ENCODE assay signal across 29 cellular contexts in genomic region chr9:11469745-11470144, GRCh38.
"Had no signal": no experiment of that assay in that cellular context is flagged by ENCODE, and none has a peak within 500 bp of the region (broad histone marks: within the 10 kb centered on the region; RNA-seq: fewer than 3 reads in every experiment).

No MANE protein-coding gene starts in this region.

- H3K4me3 Mint-ChIP-seq: dendritic cell treated with granulocyte-macrophage colony-stimulating factor and Interleukin-4, amounts not matched to agents 40 ng/mL and 50 ng/mL, for 4 days; effector memory CD8-positive, alpha-beta T cell had no signal

- H3K9me3 ChIP-seq: colonic mucosa, esophagus squamous epithelium, gastrocnemius medialis, gastroesophageal sphincter had no signal

- FAIRE-seq: colon, endometrium, endothelial cell of umbilical vein, frontal cortex had no signal

- H3K27ac ChIP-seq: colonic mucosa, coronary artery, dorsolateral prefrontal cortex, epithelial cell of prostate, esophagus muscularis mucosa, esophagus squamous epithelium, foreskin keratinocyte, gastrocnemius medialis, gastroesophageal sphincter, heart left ventricle, heart right ventricle, hepatocyte had no signal

- H3K4me1 ChIP-seq: colonic mucosa, esophagus muscularis mucosa, esophagus squamous epithelium, foreskin keratinocyte, gastrocnemius medialis, gastroesophageal sphincter, heart left ventricle, heart right ventricle had no signal

- H3K4me3 ChIP-seq: colonic mucosa, coronary artery, dorsolateral prefrontal cortex, esophagus muscularis mucosa, esophagus squamous epithelium, gastrocnemius medialis, gastroesophageal sphincter, heart left ventricle, heart right ventricle, hepatocyte had no signal

- H3K36me3 ChIP-seq: colonic mucosa, esophagus muscularis mucosa, esophagus squamous epithelium, gastrocnemius medialis, gastroesophageal sphincter, heart left ventricle, heart right ventricle had no signal

- H2AFZ ChIP-seq: hepatocyte had no signal

- ATAC-seq: effector memory CD8-positive, alpha-beta T cell; esophagus mucosa; foreskin keratinocyte; gastrocnemius medialis; gastroesophageal sphincter; heart left ventricle; heart right ventricle had no signal

- H3K27ac Mint-ChIP-seq: dendritic cell treated with granulocyte-macrophage colony-stimulating factor and Interleukin-4, amounts not matched to agents 40 ng/mL and 50 ng/mL, for 4 days; effector memory CD8-positive, alpha-beta T cell had no signal

- H3K4me2 ChIP-seq: hepatocyte had no signal

- DNase-seq: colonic mucosa; cortex of kidney; dermis blood vessel endothelial cell; dorsolateral prefrontal cortex; effector CD4-positive, alpha-beta T cell; effector CD8-positive, alpha-beta T cell; effector memory CD4-positive, alpha-beta T cell; effector memory CD8-positive, alpha-beta T cell; erythroblast; esophagus squamous epithelium; foreskin fibroblast; foreskin keratinocyte; foreskin melanocyte; gastrocnemius medialis; glutamatergic neuron; head of caudate nucleus; heart left ventricle; heart right ventricle had no signal

- H3K27me3 Mint-ChIP-seq: dendritic cell treated with granulocyte-macrophage colony-stimulating factor and Interleukin-4, amounts not matched to agents 40 ng/mL and 50 ng/mL, for 4 days; effector memory CD8-positive, alpha-beta T cell had no signal

- H3K27me3 ChIP-seq: colonic mucosa, dorsolateral prefrontal cortex, esophagus muscularis mucosa, esophagus squamous epithelium, foreskin keratinocyte, gastrocnemius medialis, gastroesophageal sphincter, heart left ventricle, heart right ventricle, hepatocyte had no signal

- H3K79me2 ChIP-seq: hepatocyte had no signal
